Comparison of ENCODE assay signal across 12 cellular contexts in genomic region chr17:17134051-17134951, GRCh38.
"Had no signal": no experiment of that assay in that cellular context is flagged by ENCODE, and none has a peak within 500 bp of the region (broad histone marks: within the 10 kb centered on the region; RNA-seq: fewer than 3 reads in every experiment).

No MANE protein-coding gene starts in this region.

- H3K4me1 ChIP-seq: transverse colon had no signal

- H3K27me3 ChIP-seq: transverse colon had no signal

- H3K4me1 Mint-ChIP-seq: activated CD4-positive, alpha-beta memory T cell treated with anti-CD3 and anti-CD28 coated beads, Interleukin-2, amount 10 ng/mL, durations not matched to agents 7 days and 5 days; activated naive CD8-positive, alpha-beta T cell treated with anti-CD3 and anti-CD28 coated beads, Interleukin-2, amount 50 U/mL, for 24 hours had no signal

- DNase-seq: activated CD4-positive, alpha-beta memory T cell treated with anti-CD3 and anti-CD28 coated beads, Interleukin-2, amount 10 ng/mL, durations not matched to agents 7 days and 5 days; activated naive CD8-positive, alpha-beta T cell treated with anti-CD3 and anti-CD28 coated beads, Interleukin-2, amount 50 U/mL, for 24 hours; activated T-cell treated with anti-CD3 and anti-CD28 coated beads, Interleukin-2, amount 50 U/mL, for 72 hours; left colon; mammary epithelial cell; naive thymus-derived CD8-positive, alpha-beta T cell; small intestine; transverse colon had no signal

- H3K27ac ChIP-seq: transverse colon had no signal

- H3K4me3 ChIP-seq: transverse colon had no signal

- H3K9me3 Mint-ChIP-seq: activated CD4-positive, alpha-beta memory T cell treated with anti-CD3 and anti-CD28 coated beads, Interleukin-2, amount 10 ng/mL, durations not matched to agents 7 days and 5 days; activated naive CD8-positive, alpha-beta T cell treated with anti-CD3 and anti-CD28 coated beads, Interleukin-2, amount 50 U/mL, for 24 hours; activated T-cell treated with anti-CD3 and anti-CD28 coated beads, Interleukin-2, amount 50 U/mL, for 72 hours; central memory CD8-positive, alpha-beta T cell; dendritic cell treated with granulocyte-macrophage colony-stimulating factor and Interleukin-4, amounts not matched to agents 40 ng/mL and 50 ng/mL, for 4 days; naive thymus-derived CD8-positive, alpha-beta T cell; T-helper 2 cell treated with Interferon-gamma antibody and Interleukin-4, amounts not matched to agents 5 μg/mL and 100 μg/mL, for 36 hours had no signal

- ATAC-seq: activated naive CD8-positive, alpha-beta T cell treated with anti-CD3 and anti-CD28 coated beads, Interleukin-2, amount 50 U/mL, for 24 hours; activated T-cell treated with anti-CD3 and anti-CD28 coated beads, Interleukin-2, amount 50 U/mL, for 72 hours; esophagus mucosa; left colon; naive thymus-derived CD8-positive, alpha-beta T cell had no signal

- H3K27me3 Mint-ChIP-seq: activated CD4-positive, alpha-beta memory T cell treated with anti-CD3 and anti-CD28 coated beads, Interleukin-2, amount 10 ng/mL, durations not matched to agents 7 days and 5 days; activated naive CD8-positive, alpha-beta T cell treated with anti-CD3 and anti-CD28 coated beads, Interleukin-2, amount 50 U/mL, for 24 hours; central memory CD8-positive, alpha-beta T cell; dendritic cell treated with granulocyte-macrophage colony-stimulating factor and Interleukin-4, amounts not matched to agents 40 ng/mL and 50 ng/mL, for 4 days; naive thymus-derived CD8-positive, alpha-beta T cell had no signal

- H3K9me3 ChIP-seq: transverse colon had no signal

- H3K27ac Mint-ChIP-seq: activated CD4-positive, alpha-beta memory T cell treated with anti-CD3 and anti-CD28 coated beads, Interleukin-2, amount 10 ng/mL, durations not matched to agents 7 days and 5 days; activated naive CD8-positive, alpha-beta T cell treated with anti-CD3 and anti-CD28 coated beads, Interleukin-2, amount 50 U/mL, for 24 hours; activated T-cell treated with anti-CD3 and anti-CD28 coated beads, Interleukin-2, amount 50 U/mL, for 72 hours; dendritic cell treated with granulocyte-macrophage colony-stimulating factor and Interleukin-4, amounts not matched to agents 40 ng/mL and 50 ng/mL, for 4 days; T-helper 2 cell treated with Interferon-gamma antibody and Interleukin-4, amounts not matched to agents 5 μg/mL and 100 μg/mL, for 36 hours had no signal

- H3K4me3 Mint-ChIP-seq: activated CD4-positive, alpha-beta memory T cell treated with anti-CD3 and anti-CD28 coated beads, Interleukin-2, amount 10 ng/mL, durations not matched to agents 7 days and 5 days; activated naive CD8-positive, alpha-beta T cell treated with anti-CD3 and anti-CD28 coated beads, Interleukin-2, amount 50 U/mL, for 24 hours; activated T-cell treated with anti-CD3 and anti-CD28 coated beads, Interleukin-2, amount 50 U/mL, for 72 hours; central memory CD8-positive, alpha-beta T cell; dendritic cell treated with granulocyte-macrophage colony-stimulating factor and Interleukin-4, amounts not matched to agents 40 ng/mL and 50 ng/mL, for 4 days; naive thymus-derived CD8-positive, alpha-beta T cell; T-helper 2 cell treated with Interferon-gamma antibody and Interleukin-4, amounts not matched to agents 5 μg/mL and 100 μg/mL, for 36 hours had no signal
